Comparison of ENCODE assay signal across 24 cellular contexts in the genomic region with DNA sequence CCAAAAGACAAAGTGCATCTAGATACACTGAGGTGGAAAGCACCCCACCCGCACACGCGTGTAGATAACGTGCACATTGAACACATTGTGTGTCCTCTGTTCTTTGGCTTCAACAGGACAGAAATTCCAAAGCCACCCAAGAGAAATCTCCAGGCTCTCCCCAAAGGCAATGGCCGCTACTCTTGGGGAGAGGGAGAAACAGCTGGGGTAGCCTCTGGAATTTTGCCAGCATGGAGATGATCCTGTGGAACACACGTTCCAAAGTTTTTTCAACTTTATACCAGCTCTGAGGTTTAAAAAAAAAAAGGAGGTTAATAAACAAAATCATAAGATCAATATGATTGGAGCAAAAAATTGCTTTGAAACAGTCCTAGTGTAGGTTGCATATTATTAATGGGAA.
"Had no signal": no experiment of that assay in that cellular context is flagged by ENCODE, and none has a peak within 500 bp of the region (broad histone marks: within the 10 kb centered on the region; RNA-seq: fewer than 3 reads in every experiment).

No MANE protein-coding gene starts in this region.

- H3K27me3 ChIP-seq: testis, thyroid gland, tibial nerve, transverse colon, upper lobe of left lung, upper lobe of right lung, uterus, vagina had no signal

- H3K27ac ChIP-seq: stomach, suprapubic skin, testis, thoracic aorta, thyroid gland, tibial artery, tibial nerve, transverse colon, upper lobe of left lung, upper lobe of right lung, uterus, vagina had no signal

- H3K9me3 ChIP-seq: suprapubic skin, testis, thyroid gland, transverse colon, upper lobe of right lung, vagina had no signal

- H3K4me1 ChIP-seq: stomach, suprapubic skin, tibial artery, tibial nerve, transverse colon, upper lobe of left lung, upper lobe of right lung, vagina had no signal

- H3K4me3 ChIP-seq: stomach, suprapubic skin, testis, thoracic aorta, thyroid gland, tibial artery, tibial nerve, transverse colon, upper lobe of left lung, upper lobe of right lung, uterus, vagina had no signal

- DNase-seq: stimulated activated CD4-positive, alpha-beta T cell treated with anti-CD3 and anti-CD28 coated beads, Interleukin-2, amount 100 ng/mL, for 48 hours; stimulated activated CD4-positive, alpha-beta T cell treated with anti-CD3 and anti-CD28 coated beads, Interleukin-4, amount 100 ng/mL, for 1 hour; stimulated activated CD4-positive, alpha-beta T cell treated with anti-CD3 and anti-CD28 coated beads, Interleukin-4, amount 100 ng/mL, for 24 hours; stimulated activated CD4-positive, alpha-beta T cell treated with anti-CD3 and anti-CD28 coated beads, Interleukin-4, amount 100 ng/mL, for 4 hours; stimulated activated CD8-positive, alpha-beta memory T cell treated with anti-CD3 and anti-CD28 coated beads, Interleukin-4, amount 100 ng/mL, for 48 hours; stimulated activated naive B cell treated with anti-CD40 and anti-IgM and Interleukin-4, amounts not matched to agents 10 μg/mL and 1 μg/mL and 100 μg/mL, for 72 hours; stimulated activated naive CD4-positive, alpha-beta T cell; stimulated activated naive CD4-positive, alpha-beta T cell treated with Interleukin-2 at 50 U/mL for 16 hours; stimulated activated naive CD8-positive, alpha-beta T cell treated with anti-CD3 and anti-CD28 coated beads, Interleukin-15, amount 100 ng/mL, for 72 hours; stimulated activated naive CD8-positive, alpha-beta T cell treated with anti-CD3 and anti-CD28 coated beads, Interleukin-15, Interleukin-2, amounts not matched to agents 100 U/mL and 50 U/mL, for 24 hours; stomach; substantia nigra; testis; thyroid gland; tibial artery; transverse colon; trophoblast cell; upper lobe of left lung; upper lobe of right lung; uterus had no signal

- H3K36me3 ChIP-seq: stomach, suprapubic skin, thoracic aorta, thyroid gland, tibial artery, tibial nerve, transverse colon, upper lobe of left lung, upper lobe of right lung, uterus, vagina had no signal
